Comparison of ENCODE assay signal across 11 cellular contexts in genomic region chr19:24054044-24054935, GRCh38. TPM values are rescaled to one million over a fixed set of nuclear protein-coding genes. Genes with fewer than 3 reads are reported as not detected.
DNase-seq lines count a peak whose midpoint lies in the region; ATAC-seq, FAIRE-seq and TF ChIP-seq lines count a peak whose summit lies in the region.
"Had no signal": no experiment of that assay in that cellular context is flagged by ENCODE, and none has a peak within 500 bp of the region (broad histone marks: within the 10 kb centered on the region; RNA-seq: fewer than 3 reads in every experiment).

No MANE protein-coding gene starts in this region.

- no peaks in the 10 kb centered on the region for H3K9me3 ChIP-seq in Panc1 (ENCODE audit: control insufficient read depth, insufficient read depth, low read depth, low read length)
- H3K9me3 ChIP-seq in small intestine (ENCODE audit: control insufficient read depth, low read depth), result no peaks in the 10 kb centered on the region
- H3K9me3 ChIP-seq: tibial nerve had no signal

- POLR2A ChIA-PET in Panc1 (lab: Charles Lee), result no interaction called here

- H3K27ac Mint-ChIP-seq in progenitor cell of endocrine pancreas, result no peak overlapping the region

- H3K27me3 Mint-ChIP-seq in progenitor cell of endocrine pancreas, result no peaks in the 10 kb centered on the region

- in situ Hi-C loops in Panc1 (cut with HindIII; ENCODE audit: low pct_unique_long_range_greater_than_20kb, low sequenced_read_pairs), result no loop called here

- intact Hi-C loops in Panc1 (cut with micrococcal nuclease; ENCODE audit: unreplicated experiment), result no loop called here

- CTCF ChIA-PET in Panc1 (lab: Charles Lee), result interaction anchor here (0.6 kb wide), 1 partner anchor 250 kb away, joined by 4 read pairs; no protein-coding TSS in a partner anchor

- no peaks in the 10 kb centered on the region for H3K4me1 Mint-ChIP-seq in progenitor cell of endocrine pancreas (ENCODE audit: low read depth)

- no peak overlapping the region for H3K4me3 Mint-ChIP-seq in progenitor cell of endocrine pancreas (ENCODE audit: low read depth)

- H3K9me3 Mint-ChIP-seq in progenitor cell of endocrine pancreas (ENCODE audit: low read depth), result no peaks in the 10 kb centered on the region

- FAIRE-seq in small intestine (lab: Jason Lieb, UNC), result no peak
- FAIRE-seq: A204.1 had no signal

- H3K4me3 ChIP-seq in Panc1 (ENCODE audit: low read depth in 2 of 2, low read length in 2 of 2), result no peak overlapping the region
- H3K4me3 ChIP-seq in epithelial cell of proximal tubule (ENCODE audit: low read depth, low read length), result no peak overlapping the region
- no peak overlapping the region for H3K4me3 ChIP-seq in small intestine (ENCODE audit: low read depth in 1 of 2, low read length in 2 of 2)
- H3K4me3 ChIP-seq: tibial nerve had no signal

- H3K4me1 ChIP-seq in Panc1 (ENCODE audit: control insufficient read depth, insufficient read depth, low read length) (peaks cover 9% of the 10 kb centered on the region), small intestine (ENCODE audit: control insufficient read depth in 2 of 2, insufficient read depth in 1 of 2, low read depth in 1 of 2, low read length in 1 of 2) (no peaks in the 10 kb centered on the region)
- H3K4me1 ChIP-seq: tibial nerve had no signal

- H3K36me3 ChIP-seq in Panc1 (ENCODE audit: control insufficient read depth, insufficient read depth, low read length), result peaks cover 3% of the 10 kb centered on the region; the same call in 1 of the 2 replicates
- H3K36me3 ChIP-seq in small intestine (ENCODE audit: control insufficient read depth in 2 of 2, insufficient read depth in 2 of 2, low read length in 2 of 2), result peaks cover 4 to 13% of the 10 kb centered on the region in 2 donors

- ATAC-seq in activated CD4-positive, CD25-positive, alpha-beta regulatory T cell treated with anti-CD3 and anti-CD28 coated beads, Interleukin-2, amount 50 U/mL, for 24 hours, result peak; percentile 86 to 88
- ATAC-seq in Panc1 (peak; percentile 92), GM21528 (IDR thresholded peaks at IDR 0.05; ENCODE audit: low FRiP score, unreplicated experiment) (no peak)
- peak; percentile 94 for ATAC-seq in stimulated activated naive CD8-positive, alpha-beta T cell treated with anti-CD3 and anti-CD28 coated beads, Interleukin-15, Interleukin-2, amounts not matched to agents 100 U/mL and 50 U/mL, for 24 hours
- ATAC-seq: sciatic nerve had no signal

- H3K36me3 Mint-ChIP-seq in progenitor cell of endocrine pancreas (ENCODE audit: insufficient read depth), result peaks cover 36% of the 10 kb centered on the region

- no peak overlapping the region; the same call in 1 of the 2 replicates for H3K27ac ChIP-seq in Panc1 (ENCODE audit: low read length)
- no peak overlapping the region for H3K27ac ChIP-seq in small intestine (ENCODE audit: low read depth in 1 of 2, low read length in 1 of 2)
- H3K27ac ChIP-seq: tibial nerve had no signal

- H3K27me3 ChIP-seq in Panc1 (ENCODE audit: control insufficient read depth, insufficient read depth, low read length) (no peaks in the 10 kb centered on the region), small intestine (ENCODE audit: control insufficient read depth in 2 of 2, insufficient read depth in 2 of 2, low read length in 2 of 2) (no peaks in the 10 kb centered on the region)
- H3K27me3 ChIP-seq: tibial nerve had no signal

- no peak for DNase-seq in activated CD4-positive, CD25-positive, alpha-beta regulatory T cell treated with anti-CD3 and anti-CD28 coated beads, Interleukin-2, amount 50 U/mL, for 72 hours
- DNase-seq in Panc1 (ENCODE audit: low read depth, low spot score) (peak; percentile 92), epithelial cell of proximal tubule (ENCODE audit: low read depth) (peak; percentile 30), progenitor cell of endocrine pancreas (ENCODE audit: low spot score, unreplicated experiment) (no peak), small intestine (no peak)
- no peak for DNase-seq in stimulated activated naive CD8-positive, alpha-beta T cell treated with anti-CD3 and anti-CD28 coated beads, Interleukin-15, Interleukin-2, amounts not matched to agents 100 U/mL and 50 U/mL, for 24 hours

- no peak for TF ChIP-seq CTCF in Panc1 (IDR thresholded peaks at IDR 0.05)
- TF ChIP-seq CTCF in epithelial cell of proximal tubule (conservative IDR thresholded peaks at IDR 0.05; ENCODE audit: low read depth, low read length), result no peak
- no peak for TF ChIP-seq CTCF in progenitor cell of endocrine pancreas (IDR thresholded peaks at IDR 0.05; ENCODE audit: unreplicated experiment)

- WGBS in small intestine, 3 donors, result 44 to 66% (median 59%) methylated on average over 5 of the region's 5 CpGs

- no TSS peak for BruUV-seq in Panc1 (replicated peaks; lab: Mats Ljungman, UMichigan)

RNA-seq across cellular contexts. Expression of gene ZNF254, which starts 32.7 kb away (rescaled TPM):
- total RNA-seq in Panc1 (2021; ENCODE audit: unreplicated experiment) (12.1 TPM), epithelial cell of proximal tubule (13.9 and 19.6 TPM in 2 replicates), progenitor cell of endocrine pancreas (42.3 and 44.0 TPM in 2 replicates)
- 3.0 TPM for polyA plus RNA-seq in Panc1 (2012; ENCODE audit: insufficient read length)
- 1 to 10 TPM; 1.1 to 5.1 (median 4.2) TPM for polyA plus RNA-seq in small intestine

Comparison
In these comparisons a context has a peak if more than half of its experiments do, and no peak if none do; other contexts are left out.
1. DNase-seq: peak in Panc1 (single experiment) and epithelial cell of proximal tubule (single experiment); none in activated CD4-positive, CD25-positive, alpha-beta regulatory T cell treated with anti-CD3 and anti-CD28 coated beads, Interleukin-2, amount 50 U/mL, for 72 hours (single experiment), stimulated activated naive CD8-positive, alpha-beta T cell treated with anti-CD3 and anti-CD28 coated beads, Interleukin-15, Interleukin-2, amounts not matched to agents 100 U/mL and 50 U/mL, for 24 hours (single experiment), progenitor cell of endocrine pancreas (single experiment) and small intestine (single experiment).